ENCODE assay signal across 14 cellular contexts in genomic region chr4:122541996-122542395, GRCh38.
A peak's percentile ranks its signal among the peaks of the same experiment; 100 is the strongest.
DNase-seq lines count a peak whose midpoint lies in the region; ATAC-seq, FAIRE-seq and TF ChIP-seq lines count a peak whose summit lies in the region.
"Had no signal": no experiment of that assay in that cellular context is flagged by ENCODE, and none has a peak within 500 bp of the region (broad histone marks: within the 10 kb centered on the region; RNA-seq: fewer than 3 reads in every experiment).

No MANE protein-coding gene starts in this region.

- no peak overlapping the region for H3K4me3 ChIP-seq in GM12878

- 33% methylated on average over 3 of the region's 3 CpGs for WGBS in GM12878 (ENCODE audit: insufficient coverage, insufficient replicate concordance, low lambda C conversion rate, missing lambda C conversion rate)

- no peak for TF ChIP-seq RAD21 in GM12878 (IDR thresholded peaks at IDR 0.05; ENCODE audit: insufficient read depth, low read depth, low read length)

- peaks cover 15% of the 10 kb centered on the region for H3K4me1 ChIP-seq in GM12878 (ENCODE audit: control insufficient read depth, insufficient read depth, low read length)

- SMC1A ChIA-PET in GM12878 (lab: Charles Lee; ENCODE audit: uncharacterized antibody, unreplicated experiment) = interaction anchor here (0.7 to 1.1 kb wide), 3 partner anchors 22 to 90 kb away, joined by 3 to 5 read pairs (median 3); no protein-coding TSS in a partner anchor

- H4K20me1 ChIP-seq in GM12878 (ENCODE audit: control insufficient read depth, insufficient read depth) = no peaks in the 10 kb centered on the region

- H3K79me2 ChIP-seq in GM12878 (ENCODE audit: control insufficient read depth, insufficient read depth, low read length) = no peaks in the 10 kb centered on the region

- intact Hi-C loops in GM12878 (cut with micrococcal nuclease; ENCODE audit: unreplicated experiment) = no loop called here

- TF ChIP-seq CTCF in GM12878 (IDR thresholded peaks at IDR 0.05 in 2 of 3, conservative IDR thresholded peaks at IDR 0.05 in 1 of 3; ENCODE audit: control insufficient read depth in 2 of 3, extremely low read depth in 1 of 3, insufficient read depth in 1 of 3, low read depth in 3 of 3, low read length in 3 of 3) = no peak

- no peak for TF ChIP-seq EP300 in GM12878 (IDR thresholded peaks at IDR 0.05; ENCODE audit: borderline replicate concordance in 1 of 2, control insufficient read depth in 1 of 2, low read depth in 2 of 2, low read length in 2 of 2)

- peak overlapping the region; percentile 77 for H3K4me3 Mint-ChIP-seq in T-helper 2 cell treated with Interferon-gamma antibody and Interleukin-4, amounts not matched to agents 5 μg/mL and 100 μg/mL, for 36 hours

- CTCF ChIA-PET in GM12878 (lab: Yijun Ruan, JAX) = interaction anchor here (0.9 to 1.4 kb wide), 2 partner anchors 34 to 35 kb away, joined by 3 read pairs; no protein-coding TSS in a partner anchor

- H3K9me3 ChIP-seq in GM12878 (replicated peaks; ENCODE audit: control insufficient read depth, insufficient read depth, low read length) = no peaks in the 10 kb centered on the region; the same call in 2 of the 3 replicates

- no peaks in the 10 kb centered on the region for H3K36me3 Mint-ChIP-seq in T-helper 2 cell treated with Interferon-gamma antibody and Interleukin-4, amounts not matched to agents 5 μg/mL and 100 μg/mL, for 36 hours (ENCODE audit: low read depth)

- H3K36me3 ChIP-seq in GM12878 (ENCODE audit: control insufficient read depth in 2 of 2, insufficient read depth in 2 of 2, low read length in 1 of 2) = no peaks in the 10 kb centered on the region

- RAD21 ChIA-PET in GM12878 (lab: Charles Lee; ENCODE audit: unreplicated experiment) = interaction anchor here (0.8 to 1.1 kb wide), 2 partner anchors 36 to 229 kb away, joined by 3 to 5 read pairs; no protein-coding TSS in a partner anchor

- H3K9ac ChIP-seq in GM12878 (ENCODE audit: control insufficient read depth, insufficient read depth, low read length) = no peak overlapping the region

- ATAC-seq in GM21737 (IDR thresholded peaks at IDR 0.05; ENCODE audit: unreplicated experiment) (peak; percentile 11), HG03378 (IDR thresholded peaks at IDR 0.05; ENCODE audit: unreplicated experiment) (peak; percentile 13), GM12878 (peak; percentile 24), HG03045 (IDR thresholded peaks at IDR 0.05; ENCODE audit: unreplicated experiment) (no peak)

- no peak for DNase-seq in T-helper 2 cell treated with Interferon-gamma antibody and Interleukin-4, amounts not matched to agents 5 μg/mL and 100 μg/mL, for 36 hours (ENCODE audit: low spot score)
- no peak for DNase-seq in T-helper 2 cell
- DNase-seq in GM12878 (ENCODE audit: low read depth, low spot score) = no peak
- DNase-seq in NCI-H82 treated with DMSO at 0.1 percent for 48 hours (lab: John Stamatoyannopoulos, UW; ENCODE audit: unreplicated experiment) = no peak
- no peak for DNase-seq in NCI-H1417 treated with DMSO at 0.1 percent for 48 hours (lab: John Stamatoyannopoulos, UW)
- DNase-seq: 8988T, GOT3, islet precursor cell, NCI-H524 treated with DMSO at 0.1 percent for 48 hours, Right ventricle myocardium superior had no signal

- H3K9me3 Mint-ChIP-seq in T-helper 2 cell treated with Interferon-gamma antibody and Interleukin-4, amounts not matched to agents 5 μg/mL and 100 μg/mL, for 36 hours = no peaks in the 10 kb centered on the region

- H2AFZ ChIP-seq in GM12878 (ENCODE audit: control insufficient read depth, low read depth, low read length) = no peak overlapping the region; the same call in 1 of the 2 replicates

- peaks cover 5% of the 10 kb centered on the region for H3K27me3 Mint-ChIP-seq in T-helper 2 cell treated with Interferon-gamma antibody and Interleukin-4, amounts not matched to agents 5 μg/mL and 100 μg/mL, for 36 hours (ENCODE audit: low read depth)

- H3K27me3 ChIP-seq in GM12878 (replicated peaks in 1 of 2; ENCODE audit: control insufficient read depth in 2 of 2, insufficient read depth in 2 of 2, low read length in 1 of 2) = no peaks in the 10 kb centered on the region; a peak in 1 of 4 replicates

- in situ Hi-C loops in GM12878 (cut with MboI) = no loop called here

- POLR2A ChIA-PET in GM12878 (lab: Charles Lee) = no interaction called here

- BruUV-seq in GM12878 (replicated peaks; lab: Mats Ljungman, UMichigan) = no TSS peak

- H3K4me2 ChIP-seq in GM12878 (ENCODE audit: control insufficient read depth, insufficient read depth) = peak overlapping the region; percentile 61

- peak overlapping the region; percentile 26; the same call in 1 of the 2 replicates for H3K27ac ChIP-seq in GM12878 (ENCODE audit: control insufficient read depth, insufficient read depth)
- H3K27ac ChIP-seq: VCaP had no signal

- H3K4me1 Mint-ChIP-seq in T-helper 2 cell treated with Interferon-gamma antibody and Interleukin-4, amounts not matched to agents 5 μg/mL and 100 μg/mL, for 36 hours (ENCODE audit: low read depth) = peaks cover 49% of the 10 kb centered on the region

- peak overlapping the region; percentile 86 for H3K27ac Mint-ChIP-seq in T-helper 2 cell treated with Interferon-gamma antibody and Interleukin-4, amounts not matched to agents 5 μg/mL and 100 μg/mL, for 36 hours

- TF ChIP-seq POLR2A in GM12878 (IDR thresholded peaks at IDR 0.05; ENCODE audit: low read depth, low read length) = no peak

- no peak for FAIRE-seq in GM12878 (lab: Jason Lieb, UNC)

TF ChIP-seq in GM12878, 131 proteins besides CTCF, POLR2A, EP300 and RAD21:
- TF ChIP-seq BRCA1 (IDR thresholded peaks at IDR 0.05; ENCODE audit: low read depth, low read length) (no peak), TCF3 (IDR thresholded peaks at IDR 0.05; ENCODE audit: borderline replicate concordance, insufficient read depth, low read depth, low read length) (no peak), MLLT1 (IDR thresholded peaks at IDR 0.05) (no peak), ASH2L (IDR thresholded peaks at IDR 0.05; ENCODE audit: borderline replicate concordance, low read depth) (no peak), IKZF2 (IDR thresholded peaks at IDR 0.05) (no peak), JUND (IDR thresholded peaks at IDR 0.05; ENCODE audit: low read depth, low read length) (no peak), EZH2 (IDR thresholded peaks at IDR 0.05; ENCODE audit: borderline replicate concordance, control insufficient read depth, low read depth, low read length) (no peak), ZNF384 (IDR thresholded peaks at IDR 0.05; ENCODE audit: borderline replicate concordance, low read depth, low read length) (no peak), GABPA (IDR thresholded peaks at IDR 0.05; ENCODE audit: low read depth) (no peak)
